Comparison of ENCODE assay signal across 8 cellular contexts in the genomic region with DNA sequence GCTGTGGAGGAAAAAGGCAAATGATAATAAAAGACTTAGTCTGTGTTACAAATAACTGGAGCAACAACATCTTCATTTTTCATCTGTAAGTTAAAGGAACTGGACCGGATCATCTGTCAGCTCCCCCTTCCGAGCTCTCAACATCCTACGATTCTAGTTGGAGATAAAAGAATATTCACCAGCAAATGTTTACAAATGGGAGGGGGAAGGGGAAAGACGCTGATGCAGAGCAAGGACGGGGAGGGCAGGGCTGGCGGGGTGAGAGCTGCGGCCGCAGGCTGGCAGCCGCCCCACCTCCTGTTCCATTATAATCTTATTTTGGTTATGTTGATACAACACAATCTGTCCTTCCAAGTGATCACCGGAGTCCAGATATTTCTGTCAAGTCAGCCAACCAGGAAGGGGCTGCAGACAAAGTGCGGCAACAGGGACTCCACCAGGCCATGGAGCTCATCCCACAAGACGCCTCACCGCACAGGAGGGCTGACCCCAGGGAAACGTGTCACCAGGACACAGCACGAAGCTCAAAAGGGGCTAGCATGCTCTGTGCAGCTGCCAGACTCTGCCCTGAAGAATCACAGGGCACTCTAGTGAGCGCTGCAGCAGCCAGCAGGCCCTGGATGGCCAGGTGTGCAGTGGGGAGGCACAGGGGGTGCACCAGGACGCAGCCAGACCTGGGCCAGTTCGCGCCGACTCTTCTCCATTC. TPM values are rescaled to one million over a fixed set of nuclear protein-coding genes. Genes with fewer than 3 reads are reported as not detected.
DNase-seq lines count a peak whose midpoint lies in the region; ATAC-seq and TF ChIP-seq lines count a peak whose summit lies in the region.

No MANE protein-coding gene starts in this region.

- H3K27ac ChIP-seq in heart left ventricle = peak overlapping the region; percentile 48 to 88 (median 76)
- no peak overlapping the region for H3K27ac ChIP-seq in trophoblast cell (ENCODE audit: low read depth, low read length)

- H2BK5ac ChIP-seq in trophoblast cell (ENCODE audit: low read depth, low read length, poor library complexity) = no peak overlapping the region

- H3K36me3 ChIP-seq in heart left ventricle (peaks cover 0 to 57% (median 37%) of the 10 kb centered on the region in 9 donors), trophoblast cell (ENCODE audit: control insufficient read depth in 1 of 2, insufficient read depth in 2 of 2, low read length in 2 of 2) (peaks cover 5 to 6% of the 10 kb centered on the region in 2 experiments)

- no peak for TF ChIP-seq CTCF in heart left ventricle (IDR thresholded peaks at IDR 0.05)

- H3K4me1 ChIP-seq in heart left ventricle (peaks cover 3 to 89% (median 35%) of the 10 kb centered on the region in 12 donors), trophoblast cell (ENCODE audit: control insufficient read depth in 1 of 2, insufficient read depth in 2 of 2, low read length in 2 of 2) (peaks cover 5 to 6% of the 10 kb centered on the region in 2 experiments)

- H3K23ac ChIP-seq in trophoblast cell (ENCODE audit: low read length) = no peak overlapping the region

- no peak overlapping the region for H3K4ac ChIP-seq in trophoblast cell (ENCODE audit: low read depth, low read length)

- peak overlapping the region; percentile 68 for H3K18ac ChIP-seq in trophoblast cell (ENCODE audit: low read length)

- intact Hi-C loops in heart left ventricle (cut with DNase I) = loop anchor here in 3 of 10 donors (5.0 kb wide), 2 partner anchors 37 to 47 kb away; a partner anchor contains a TSS

- H3K14ac ChIP-seq in trophoblast cell (ENCODE audit: low read length) = peak overlapping the region; percentile 14

- H3K4me2 ChIP-seq in trophoblast cell (ENCODE audit: low read length) = no peak overlapping the region

- peaks cover 29% of the 10 kb centered on the region for H3K4me1 Mint-ChIP-seq in T-helper 17 cell
- H3K4me1 Mint-ChIP-seq in activated T-cell treated with anti-CD3 and anti-CD28 coated beads, Interleukin-2, amount 50 U/mL, for 72 hours (ENCODE audit: low read depth) = peaks cover 36% of the 10 kb centered on the region

- H2BK12ac ChIP-seq in trophoblast cell (ENCODE audit: low read length) = no peak overlapping the region

- WGBS in heart left ventricle, 4 donors = 17 to 28% (median 27%) methylated on average over 15 to 20 of the region's 20 CpGs
- WGBS in trophoblast cell (ENCODE audit: extremely low coverage, insufficient coverage, insufficient read length) = no CpG with 5 or more reads among the region's 20 CpGs

- no peaks in the 10 kb centered on the region for H3K27me3 Mint-ChIP-seq in T-helper 17 cell
- no peaks in the 10 kb centered on the region for H3K27me3 Mint-ChIP-seq in activated T-cell treated with anti-CD3 and anti-CD28 coated beads, Interleukin-2, amount 50 U/mL, for 72 hours (ENCODE audit: low read depth)

- H3K27me3 ChIP-seq in heart left ventricle (peaks cover 0 to 29% (median 0%) of the 10 kb centered on the region in 9 donors), trophoblast cell (ENCODE audit: insufficient read depth, low read length) (no peaks in the 10 kb centered on the region)

- H3K79me1 ChIP-seq in trophoblast cell (ENCODE audit: low read length) = no peaks in the 10 kb centered on the region

- peaks cover 3% of the 10 kb centered on the region for H3K36me3 Mint-ChIP-seq in T-helper 17 cell (ENCODE audit: low read depth)
- H3K36me3 Mint-ChIP-seq in activated T-cell treated with anti-CD3 and anti-CD28 coated beads, Interleukin-2, amount 50 U/mL, for 72 hours (ENCODE audit: insufficient read depth in 2 of 2) = no peaks in the 10 kb centered on the region

- ATAC-seq in T-helper 17 cell (no peak), heart left ventricle (peak; percentile 84 to 90 (median 84)), GM19328 (IDR thresholded peaks at IDR 0.05; ENCODE audit: unreplicated experiment) (no peak), GM18505 (IDR thresholded peaks at IDR 0.05; ENCODE audit: unreplicated experiment) (no peak)
- no peak for ATAC-seq in activated T-cell treated with anti-CD3 and anti-CD28 coated beads, Interleukin-2, amount 50 U/mL, for 72 hours (replicated peaks in 1 of 2)

- no peak overlapping the region for H2AK5ac ChIP-seq in trophoblast cell (ENCODE audit: low read length)

- peak overlapping the region; percentile 36 for H4K12ac ChIP-seq in trophoblast cell (ENCODE audit: low read depth, low read length)

- TF ChIP-seq POLR2A in heart left ventricle (IDR thresholded peaks at IDR 0.05) (no peak), GM18505 (IDR thresholded peaks at IDR 0.05; ENCODE audit: borderline replicate concordance, extremely low read depth, insufficient read depth, insufficient read length) (no peak)

- H3K4me3 Mint-ChIP-seq in T-helper 17 cell = no peak overlapping the region
- H3K4me3 Mint-ChIP-seq in activated T-cell treated with anti-CD3 and anti-CD28 coated beads, Interleukin-2, amount 50 U/mL, for 72 hours = no peak overlapping the region

- no peak overlapping the region for H3K9ac ChIP-seq in trophoblast cell (ENCODE audit: low read length)

- H4K8ac ChIP-seq in trophoblast cell (ENCODE audit: low read depth, low read length) = no peak overlapping the region

- no peaks in the 10 kb centered on the region for H3K79me2 ChIP-seq in trophoblast cell (ENCODE audit: control insufficient read depth, insufficient read depth, low read length, poor library complexity)

- no peak overlapping the region for H2BK120ac ChIP-seq in trophoblast cell (ENCODE audit: insufficient read depth, low read length, poor library complexity)

- DNase-seq in EH (ENCODE audit: low read depth) (peak; percentile 48), T-helper 17 cell (no peak), heart left ventricle (peak; percentile 51 to 66 (median 57)), trophoblast cell (no peak), midbrain (lab: John Stamatoyannopoulos, UW) (no peak)
- no peak for DNase-seq in activated T-cell treated with anti-CD3 and anti-CD28 coated beads, Interleukin-2, amount 50 U/mL, for 72 hours

- no peak overlapping the region for H4K91ac ChIP-seq in trophoblast cell (ENCODE audit: low read depth, low read length)

- H2AFZ ChIP-seq in trophoblast cell (ENCODE audit: insufficient read depth, low read length, poor library complexity) = peak overlapping the region; percentile 6

- H3K4me3 ChIP-seq in heart left ventricle (peak overlapping the region in 6 of 12 donors; percentile 1 to 27 (median 19)), trophoblast cell (ENCODE audit: low read depth, low read length) (no peak overlapping the region)

- H3K9me3 ChIP-seq in T-helper 17 cell (ENCODE audit: control insufficient read depth, low read length, poor library complexity, severe bottlenecking) (no peaks in the 10 kb centered on the region), heart left ventricle (no peaks in the 10 kb centered on the region), trophoblast cell (ENCODE audit: insufficient read depth, low read depth, low read length) (no peaks in the 10 kb centered on the region)

- no peaks in the 10 kb centered on the region for H3K9me3 Mint-ChIP-seq in activated T-cell treated with anti-CD3 and anti-CD28 coated beads, Interleukin-2, amount 50 U/mL, for 72 hours

- peak overlapping the region; percentile 69 for H3K27ac Mint-ChIP-seq in T-helper 17 cell
- H3K27ac Mint-ChIP-seq in activated T-cell treated with anti-CD3 and anti-CD28 coated beads, Interleukin-2, amount 50 U/mL, for 72 hours = no peak overlapping the region

RNA-seq across cellular contexts. Expression of a gene that starts 19.7 kb away (rescaled TPM):
- total RNA-seq in T-helper 17 cell (10 to 100 TPM; 32.7 to 41.7 TPM), heart left ventricle (100 to 1,000 TPM in 1 of 9 donors, 10 to 100 TPM in 8; 55.5 to 130 (median 71.9) TPM)
- 10 to 100 TPM; 20.0 to 28.8 TPM for polyA plus RNA-seq in heart left ventricle
- polyA plus RNA-seq in trophoblast cell (2013) = 7.8 TPM in 2 replicates
- 10 to 100 TPM; 33.7 to 36.8 TPM for total RNA-seq in activated T-cell treated with anti-CD3 and anti-CD28 coated beads, Interleukin-2, amount 50 U/mL, for 72 hours

RNA-seq across cellular contexts. Expression of a gene that starts 28.2 kb away (rescaled TPM):
- total RNA-seq in T-helper 17 cell (100 to 1,000 TPM in 1 of 2 donors, 10 to 100 TPM in 1; 90.6 to 102 TPM), heart left ventricle (100 to 1,000 TPM in 7 of 9 donors, 10 to 100 TPM in 2; 70.7 to 194 (median 116) TPM)
- polyA plus RNA-seq in heart left ventricle = 100 to 1,000 TPM in 1 of 2 donors, 10 to 100 TPM in 1; 82.4 to 263 TPM
- polyA plus RNA-seq in trophoblast cell (2013) = 81.7 and 82.7 TPM in 2 replicates
- 100 to 1,000 TPM; 116 to 146 TPM for total RNA-seq in activated T-cell treated with anti-CD3 and anti-CD28 coated beads, Interleukin-2, amount 50 U/mL, for 72 hours

RNA-seq across cellular contexts. Expression of a gene that starts 46.7 kb away (rescaled TPM):
- 1 to 10 TPM; 2.0 to 2.6 TPM for total RNA-seq in T-helper 17 cell
- total RNA-seq in heart left ventricle = 1 to 10 TPM in 7 of 9 donors, under 1 TPM in 2; 0.91 to 4.5 (median 3.3) TPM
- 1 to 10 TPM; 1.8 to 2.4 TPM for polyA plus RNA-seq in heart left ventricle
- polyA plus RNA-seq in trophoblast cell (2013) = 4.3 and 4.4 TPM in 2 replicates
- total RNA-seq in activated T-cell treated with anti-CD3 and anti-CD28 coated beads, Interleukin-2, amount 50 U/mL, for 72 hours = 10 to 100 TPM; 15.1 to 17.8 TPM

Comparison
In these comparisons a context has a peak if more than half of its experiments do, and no peak if none do; other contexts are left out.
1. DNase-seq: peak in EH (single experiment) and heart left ventricle (5 of 5); none in T-helper 17 cell (0 of 3), trophoblast cell (0 of 2), activated T-cell treated with anti-CD3 and anti-CD28 coated beads, Interleukin-2, amount 50 U/mL, for 72 hours (0 of 2) and midbrain (single experiment).
2. ATAC-seq: peak in heart left ventricle (4 of 4); none in T-helper 17 cell (single experiment), GM19328 (single experiment), GM18505 (single experiment) and activated T-cell treated with anti-CD3 and anti-CD28 coated beads, Interleukin-2, amount 50 U/mL, for 72 hours (0 of 2).